Comparison of ENCODE assay signal across 9 cellular contexts in the genomic region with DNA sequence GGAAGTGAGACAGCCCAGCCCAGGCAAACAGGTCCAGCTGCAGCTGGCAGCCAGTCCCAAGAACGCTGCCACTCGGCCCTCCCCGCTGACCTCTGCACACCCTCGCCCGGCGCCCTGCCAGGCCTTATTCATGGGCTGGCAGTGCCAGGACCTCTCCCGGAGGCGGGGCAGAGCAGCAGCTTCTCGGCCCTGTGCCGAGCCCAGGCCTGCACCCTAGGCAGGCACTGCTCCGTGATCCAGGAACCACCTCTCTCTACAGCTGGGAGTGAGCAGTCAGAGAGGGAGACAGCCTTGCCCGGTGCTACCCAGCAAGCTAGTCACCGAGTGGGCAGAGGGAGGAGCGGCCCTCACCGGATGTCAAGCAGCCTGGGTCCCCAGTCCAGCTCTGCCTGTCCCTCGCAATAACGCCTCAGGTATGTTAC.
A peak's percentile ranks its signal among the peaks of the same experiment; 100 is the strongest.
DNase-seq lines count a peak whose midpoint lies in the region; ATAC-seq, FAIRE-seq and TF ChIP-seq lines count a peak whose summit lies in the region.
"Had no signal": no experiment of that assay in that cellular context is flagged by ENCODE, and none has a peak within 500 bp of the region (broad histone marks: within the 10 kb centered on the region; RNA-seq: fewer than 3 reads in every experiment).

No MANE protein-coding gene starts in this region.

- ATAC-seq in body of pancreas (peak; percentile 96), HG03469 (IDR thresholded peaks at IDR 0.05; ENCODE audit: unreplicated experiment) (no peak), HG02588 (IDR thresholded peaks at IDR 0.05; ENCODE audit: unreplicated experiment) (no peak)

- peaks cover 58% of the 10 kb centered on the region for H3K4me1 ChIP-seq in body of pancreas
- peaks cover 4 to 15% of the 10 kb centered on the region in 2 donors for H3K4me1 ChIP-seq in kidney (ENCODE audit: control insufficient read depth in 1 of 2, insufficient read depth in 1 of 2, low read depth in 1 of 2, low read length in 2 of 2)

- no peaks in the 10 kb centered on the region for H3K27me3 ChIP-seq in body of pancreas

- peak; percentile 55 for FAIRE-seq in kidney (lab: Jason Lieb, UNC)

- intact Hi-C loops in body of pancreas (cut with DNase I): loop anchor here (5.0 kb wide), 1 partner anchor 72 kb away; no protein-coding TSS in a partner anchor
- intact Hi-C loops in kidney (cut with DNase I): no loop called here

- DNase-seq in HT1080 (ENCODE audit: low read depth) (peak; percentile 52), body of pancreas (peak; percentile 98 to 100 (median 99)), kidney (peak; percentile 97), superior temporal gyrus (ENCODE audit: extremely low spot score) (peak; percentile 95), NCI-H146 (lab: John Stamatoyannopoulos, UW) (no peak), NCI-H524 (lab: John Stamatoyannopoulos, UW) (no peak)

- TF ChIP-seq CTCF in body of pancreas (IDR thresholded peaks at IDR 0.05) (no peak), kidney (IDR thresholded peaks at IDR 0.05; ENCODE audit: borderline replicate concordance, extremely low read depth, insufficient read depth) (no peak)

- peak in 2 of 3 donors; percentile 42 to 52 for TF ChIP-seq POLR2A in body of pancreas (IDR thresholded peaks at IDR 0.05)

- H3K36me3 ChIP-seq in body of pancreas (replicated peaks in 1 of 2; ENCODE audit: insufficient read depth in 1 of 2, low read depth in 2 of 2) (no peaks in the 10 kb centered on the region), kidney (ENCODE audit: control insufficient read depth in 1 of 2, insufficient read depth in 2 of 2, low read length in 2 of 2) (no peaks in the 10 kb centered on the region)
- H3K36me3 ChIP-seq: neutrophil had no signal

- H3K4me3 ChIP-seq in body of pancreas (no peak overlapping the region), kidney (ENCODE audit: low read length in 2 of 2) (no peak overlapping the region)

- WGBS in body of pancreas, 2 donors: 13 to 19% methylated on average over 3 to 17 of the region's 17 CpGs

- peak overlapping the region; percentile 5 to 86 (median 80) for H3K27ac ChIP-seq in body of pancreas
- peak overlapping the region in 1 of 2 donors; percentile 52 for H3K27ac ChIP-seq in kidney (ENCODE audit: low read depth in 2 of 2, low read length in 2 of 2)
- H3K27ac ChIP-seq: neutrophil had no signal

- H3K9ac ChIP-seq in kidney (ENCODE audit: low read length in 2 of 2): no peak overlapping the region

- H3K9me3 ChIP-seq in body of pancreas (no peaks in the 10 kb centered on the region), kidney (ENCODE audit: control insufficient read depth in 1 of 2, low read length in 2 of 2) (no peaks in the 10 kb centered on the region)
- H3K9me3 ChIP-seq: neutrophil had no signal

Comparison
In these comparisons a context has a peak if more than half of its experiments do, and no peak if none do; other contexts are left out.
1. DNase-seq: peak in HT1080 (single experiment), body of pancreas (4 of 4), kidney (single experiment) and superior temporal gyrus (single experiment); none in NCI-H146 (single experiment) and NCI-H524 (0 of 2).